Comparison of ENCODE assay signal across 7 cellular contexts in the genomic region with DNA sequence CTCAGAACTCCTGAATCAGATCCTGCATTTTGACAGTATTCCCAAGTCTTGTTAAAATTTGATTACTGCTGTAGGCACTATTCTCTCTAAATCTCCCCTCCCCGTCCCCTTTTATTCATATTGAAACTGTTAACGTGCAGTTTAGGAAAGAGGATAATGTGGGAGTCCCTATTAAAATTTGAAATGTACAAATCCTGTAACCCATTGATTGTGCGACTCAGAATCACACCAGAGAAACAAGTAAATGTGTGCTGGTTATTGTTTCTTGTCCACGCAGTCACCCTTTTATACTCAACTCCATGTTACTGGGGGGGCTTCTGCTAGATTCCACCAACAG. TPM values are rescaled to one million over a fixed set of nuclear protein-coding genes. Genes with fewer than 3 reads are reported as not detected.
A peak's percentile ranks its signal among the peaks of the same experiment; 100 is the strongest.
DNase-seq lines count a peak whose midpoint lies in the region; ATAC-seq and TF ChIP-seq lines count a peak whose summit lies in the region.

No MANE protein-coding gene starts in this region.

- H3K27me3 ChIP-seq in HL-60 (ENCODE audit: insufficient read depth, poor library complexity, severe bottlenecking): no peaks in the 10 kb centered on the region

- H3K4me1 Mint-ChIP-seq in activated T-helper 1 cell treated with anti-CD3 and anti-CD28 coated beads, Interleukin-12 subunit alpha, Interleukin-12 subunit beta, Interleukin-2, Interleukin-4 antibody, amounts not matched to agents 30 ng/mL and 10 ng/mL and 1 ng/mL, durations not matched to agents 14 hours and 24 hours and 36 hours (ENCODE audit: low read depth): peaks cover 43% of the 10 kb centered on the region
- H3K4me1 Mint-ChIP-seq in stimulated activated naive B cell treated with anti-CD40 and anti-IgM and Interleukin-4, amounts not matched to agents 10 μg/mL and 1 μg/mL and 100 μg/mL, for 72 hours: peaks cover 14 to 34% of the 10 kb centered on the region in 2 donors

- DNase-seq in HL-60 (ENCODE audit: low read depth in 1 of 2, low spot score in 1 of 2) (no peak), NCI-H1092 (lab: John Stamatoyannopoulos, UW) (no peak), NCI-H146 treated with DMSO at 0.1 percent for 48 hours (lab: John Stamatoyannopoulos, UW; ENCODE audit: unreplicated experiment) (no peak)
- no peak for DNase-seq in activated T-helper 1 cell treated with anti-CD3 and anti-CD28 coated beads, Interleukin-12 subunit alpha, Interleukin-12 subunit beta, Interleukin-2, Interleukin-4 antibody, amounts not matched to agents 30 ng/mL and 10 ng/mL and 1 ng/mL, durations not matched to agents 14 hours and 24 hours and 36 hours (ENCODE audit: low spot score)
- DNase-seq in stimulated activated naive B cell treated with anti-CD40 and anti-IgM and Interleukin-4, amounts not matched to agents 10 μg/mL and 1 μg/mL and 100 μg/mL, for 72 hours: no peak

- no peaks in the 10 kb centered on the region for H3K27me3 Mint-ChIP-seq in activated T-helper 1 cell treated with anti-CD3 and anti-CD28 coated beads, Interleukin-12 subunit alpha, Interleukin-12 subunit beta, Interleukin-2, Interleukin-4 antibody, amounts not matched to agents 30 ng/mL and 10 ng/mL and 1 ng/mL, durations not matched to agents 14 hours and 24 hours and 36 hours (ENCODE audit: insufficient read depth)
- no peaks in the 10 kb centered on the region for H3K27me3 Mint-ChIP-seq in stimulated activated naive B cell treated with anti-CD40 and anti-IgM and Interleukin-4, amounts not matched to agents 10 μg/mL and 1 μg/mL and 100 μg/mL, for 72 hours

- peak overlapping the region; percentile 97 for H3K4me3 Mint-ChIP-seq in activated T-helper 1 cell treated with anti-CD3 and anti-CD28 coated beads, Interleukin-12 subunit alpha, Interleukin-12 subunit beta, Interleukin-2, Interleukin-4 antibody, amounts not matched to agents 30 ng/mL and 10 ng/mL and 1 ng/mL, durations not matched to agents 14 hours and 24 hours and 36 hours
- peak overlapping the region; percentile 91 to 97 for H3K4me3 Mint-ChIP-seq in stimulated activated naive B cell treated with anti-CD40 and anti-IgM and Interleukin-4, amounts not matched to agents 10 μg/mL and 1 μg/mL and 100 μg/mL, for 72 hours

- intact Hi-C loops in activated T-helper 1 cell treated with anti-CD3 and anti-CD28 coated beads, Interleukin-12 subunit alpha, Interleukin-12 subunit beta, Interleukin-2, Interleukin-4 antibody, amounts not matched to agents 30 ng/mL and 10 ng/mL and 1 ng/mL, durations not matched to agents 14 hours and 24 hours and 36 hours (cut with micrococcal nuclease): loop anchor here (1.0 to 2.0 kb wide), 6 partner anchors 9 to 308 kb away; a partner anchor contains a TSS

- H3K27ac ChIP-seq in HL-60 (replicated peaks): peak overlapping the region; percentile 68

- peaks cover 4% of the 10 kb centered on the region for H3K36me3 Mint-ChIP-seq in activated T-helper 1 cell treated with anti-CD3 and anti-CD28 coated beads, Interleukin-12 subunit alpha, Interleukin-12 subunit beta, Interleukin-2, Interleukin-4 antibody, amounts not matched to agents 30 ng/mL and 10 ng/mL and 1 ng/mL, durations not matched to agents 14 hours and 24 hours and 36 hours (ENCODE audit: low read depth)
- peaks cover 8 to 10% of the 10 kb centered on the region in 2 donors for H3K36me3 Mint-ChIP-seq in stimulated activated naive B cell treated with anti-CD40 and anti-IgM and Interleukin-4, amounts not matched to agents 10 μg/mL and 1 μg/mL and 100 μg/mL, for 72 hours

- no peak for TF ChIP-seq CTCF in HL-60 (IDR thresholded peaks at IDR 0.05; ENCODE audit: insufficient read depth, low read length)

- no peaks in the 10 kb centered on the region for H3K9me3 Mint-ChIP-seq in activated T-helper 1 cell treated with anti-CD3 and anti-CD28 coated beads, Interleukin-12 subunit alpha, Interleukin-12 subunit beta, Interleukin-2, Interleukin-4 antibody, amounts not matched to agents 30 ng/mL and 10 ng/mL and 1 ng/mL, durations not matched to agents 14 hours and 24 hours and 36 hours
- no peaks in the 10 kb centered on the region for H3K9me3 Mint-ChIP-seq in stimulated activated naive B cell treated with anti-CD40 and anti-IgM and Interleukin-4, amounts not matched to agents 10 μg/mL and 1 μg/mL and 100 μg/mL, for 72 hours

- H3K4me3 ChIP-seq in HL-60 (replicated peaks; ENCODE audit: insufficient read depth, low read length) (peak overlapping the region; percentile 42), iPS-11a (ENCODE audit: low read depth, low read length) (peak overlapping the region; percentile 28)

- H3K27ac Mint-ChIP-seq in activated T-helper 1 cell treated with anti-CD3 and anti-CD28 coated beads, Interleukin-12 subunit alpha, Interleukin-12 subunit beta, Interleukin-2, Interleukin-4 antibody, amounts not matched to agents 30 ng/mL and 10 ng/mL and 1 ng/mL, durations not matched to agents 14 hours and 24 hours and 36 hours: peak overlapping the region; percentile 97
- H3K27ac Mint-ChIP-seq in stimulated activated naive B cell treated with anti-CD40 and anti-IgM and Interleukin-4, amounts not matched to agents 10 μg/mL and 1 μg/mL and 100 μg/mL, for 72 hours: peak overlapping the region; percentile 96

- no peak for ATAC-seq in stimulated activated naive B cell treated with anti-CD40 and anti-IgM and Interleukin-4, amounts not matched to agents 10 μg/mL and 1 μg/mL and 100 μg/mL, for 72 hours (replicated peaks)
- no peak for ATAC-seq in GM21360 (IDR thresholded peaks at IDR 0.05; ENCODE audit: unreplicated experiment)

RNA-seq across cellular contexts. Expression of a gene that starts 0.6 kb away (rescaled TPM):
- total RNA-seq in activated T-helper 1 cell treated with anti-CD3 and anti-CD28 coated beads, Interleukin-12 subunit alpha, Interleukin-12 subunit beta, Interleukin-2, Interleukin-4 antibody, amounts not matched to agents 30 ng/mL and 10 ng/mL and 1 ng/mL, durations not matched to agents 14 hours and 24 hours and 36 hours: 25.6 and 28.4 TPM in 2 replicates

RNA-seq across cellular contexts. Expression of a gene that starts 25.9 kb away (rescaled TPM):
- total RNA-seq in activated T-helper 1 cell treated with anti-CD3 and anti-CD28 coated beads, Interleukin-12 subunit alpha, Interleukin-12 subunit beta, Interleukin-2, Interleukin-4 antibody, amounts not matched to agents 30 ng/mL and 10 ng/mL and 1 ng/mL, durations not matched to agents 14 hours and 24 hours and 36 hours: 11.0 and 11.1 TPM in 2 replicates

RNA-seq across cellular contexts. Expression of a gene that starts 31.2 kb away (rescaled TPM):
- 44.7 and 48.7 TPM in 2 replicates for total RNA-seq in activated T-helper 1 cell treated with anti-CD3 and anti-CD28 coated beads, Interleukin-12 subunit alpha, Interleukin-12 subunit beta, Interleukin-2, Interleukin-4 antibody, amounts not matched to agents 30 ng/mL and 10 ng/mL and 1 ng/mL, durations not matched to agents 14 hours and 24 hours and 36 hours
